Comparison of ENCODE assay signal across 1 cellular context in the genomic region with DNA sequence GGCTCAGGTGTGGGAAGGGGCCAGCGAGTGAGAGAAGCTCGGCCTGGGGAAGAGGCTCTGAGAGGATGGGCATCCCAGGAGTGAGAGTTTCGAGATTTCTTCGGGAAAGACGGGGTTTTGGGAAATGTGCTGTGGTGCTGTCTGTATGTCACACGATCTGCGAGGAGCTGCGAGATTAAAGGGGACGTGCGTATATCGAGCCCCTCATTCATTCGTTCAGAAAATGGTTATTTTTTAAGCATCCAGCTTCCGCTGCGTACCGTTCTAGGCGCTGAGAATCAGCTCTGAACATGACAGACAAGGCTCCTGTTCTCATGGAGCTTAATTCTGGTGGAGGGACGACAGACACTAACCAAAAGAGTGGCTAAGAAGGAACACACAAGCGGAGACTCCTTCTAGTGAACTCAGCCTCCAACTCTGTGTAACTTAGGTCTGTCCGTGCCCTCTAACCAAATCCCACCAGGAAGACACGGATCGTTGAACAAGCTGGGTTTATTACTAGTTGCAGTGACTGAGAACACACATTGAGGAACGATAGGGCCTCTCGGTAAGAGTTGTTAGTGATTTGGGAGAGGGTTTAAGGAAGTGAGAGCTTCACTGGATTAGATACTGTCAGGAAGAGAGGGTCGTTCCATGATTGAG.
TF ChIP-seq lines count a peak whose summit lies in the region.

No MANE protein-coding gene starts in this region.

TF ChIP-seq in HepG2, 621 proteins besides CTCF, POLR2A, EP300 and RAD21 (continued from another document and continues in another):
- no peak for TF ChIP-seq YY1 (IDR thresholded peaks at IDR 0.05; ENCODE audit: insufficient read depth, insufficient replicate concordance, low read depth, low read length)
- TF ChIP-seq, protein P1, sequence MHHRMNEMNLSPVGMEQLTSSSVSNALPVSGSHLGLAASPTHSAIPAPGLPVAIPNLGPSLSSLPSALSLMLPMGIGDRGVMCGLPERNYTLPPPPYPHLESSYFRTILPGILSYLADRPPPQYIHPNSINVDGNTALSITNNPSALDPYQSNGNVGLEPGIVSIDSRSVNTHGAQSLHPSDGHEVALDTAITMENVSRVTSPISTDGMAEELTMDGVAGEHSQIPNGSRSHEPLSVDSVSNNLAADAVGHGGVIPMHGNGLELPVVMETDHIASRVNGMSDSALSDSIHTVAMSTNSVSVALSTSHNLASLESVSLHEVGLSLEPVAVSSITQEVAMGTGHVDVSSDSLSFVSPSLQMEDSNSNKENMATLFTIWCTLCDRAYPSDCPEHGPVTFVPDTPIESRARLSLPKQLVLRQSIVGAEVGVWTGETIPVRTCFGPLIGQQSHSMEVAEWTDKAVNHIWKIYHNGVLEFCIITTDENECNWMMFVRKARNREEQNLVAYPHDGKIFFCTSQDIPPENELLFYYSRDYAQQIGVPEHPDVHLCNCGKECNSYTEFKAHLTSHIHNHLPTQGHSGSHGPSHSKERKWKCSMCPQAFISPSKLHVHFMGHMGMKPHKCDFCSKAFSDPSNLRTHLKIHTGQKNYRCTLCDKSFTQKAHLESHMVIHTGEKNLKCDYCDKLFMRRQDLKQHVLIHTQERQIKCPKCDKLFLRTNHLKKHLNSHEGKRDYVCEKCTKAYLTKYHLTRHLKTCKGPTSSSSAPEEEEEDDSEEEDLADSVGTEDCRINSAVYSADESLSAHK (CRISPR knock-in tag; IDR thresholded peaks at IDR 0.05; ENCODE audit: borderline replicate concordance), result no peak
- no peak for TF ChIP-seq REL (CRISPR knock-in tag; conservative IDR thresholded peaks at IDR 0.05)
- TF ChIP-seq ZMYM2 (CRISPR knock-in tag; IDR thresholded peaks at IDR 0.05), result peak; percentile 24; the same call in 1 of the 2 replicates
- 0 out of 2 replicates have a peak, but pooled peaks have one; percentile 70 for TF ChIP-seq NRL (CRISPR knock-in tag; IDR thresholded peaks at IDR 0.05; ENCODE audit: borderline replicate concordance)
- no peak for TF ChIP-seq ZSCAN20 (CRISPR knock-in tag; IDR thresholded peaks at IDR 0.05; ENCODE audit: borderline replicate concordance)
- TF ChIP-seq ZMAT3 (CRISPR knock-in tag; conservative IDR thresholded peaks at IDR 0.05), result 0 out of 2 replicates have a peak, but pooled peaks have one; percentile 2
- no peak for TF ChIP-seq RBAK (CRISPR knock-in tag; IDR thresholded peaks at IDR 0.05)
- no peak for TF ChIP-seq ZNF296 (CRISPR knock-in tag; conservative IDR thresholded peaks at IDR 0.05)
- TF ChIP-seq KMT2A (CRISPR knock-in tag; IDR thresholded peaks at IDR 0.05), result no peak
- no peak for TF ChIP-seq NFYC (CRISPR knock-in tag; IDR thresholded peaks at IDR 0.05)
- no peak for TF ChIP-seq ZNF747 (CRISPR knock-in tag; IDR thresholded peaks at IDR 0.05; ENCODE audit: borderline replicate concordance)
- no peak for TF ChIP-seq GLI4 (CRISPR knock-in tag; IDR thresholded peaks at IDR 0.05; ENCODE audit: borderline replicate concordance)
- TF ChIP-seq RCOR2 (CRISPR knock-in tag; IDR thresholded peaks at IDR 0.05), result no peak
- TF ChIP-seq HNRNPLL (IDR thresholded peaks at IDR 0.05; ENCODE audit: low read depth, low read length, poor library complexity, severe bottlenecking), result no peak
- no peak for TF ChIP-seq CREM (IDR thresholded peaks at IDR 0.05)
- TF ChIP-seq CREM (CRISPR knock-in tag; IDR thresholded peaks at IDR 0.05), result no peak
- no peak for TF ChIP-seq ZNF33B (CRISPR knock-in tag; IDR thresholded peaks at IDR 0.05)
- peak; percentile 6; the same call in 1 of the 2 replicates for TF ChIP-seq ZNF501 (CRISPR knock-in tag; IDR thresholded peaks at IDR 0.05)
- no peak for TF ChIP-seq ZNF709 (CRISPR knock-in tag; IDR thresholded peaks at IDR 0.05)
- TF ChIP-seq, protein P2, sequence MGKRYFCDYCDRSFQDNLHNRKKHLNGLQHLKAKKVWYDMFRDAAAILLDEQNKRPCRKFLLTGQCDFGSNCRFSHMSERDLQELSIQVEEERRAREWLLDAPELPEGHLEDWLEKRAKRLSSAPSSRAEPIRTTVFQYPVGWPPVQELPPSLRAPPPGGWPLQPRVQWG (CRISPR knock-in tag; IDR thresholded peaks at IDR 0.05; ENCODE audit: borderline replicate concordance, low read depth), result no peak
- TF ChIP-seq NFATC3 (CRISPR knock-in tag; IDR thresholded peaks at IDR 0.05), result 0 out of 2 replicates have a peak, but pooled peaks have one; percentile 1
- TF ChIP-seq CENPT (CRISPR knock-in tag; IDR thresholded peaks at IDR 0.05; ENCODE audit: low read depth), result no peak
- peak; percentile 84; the same call in 1 of the 2 replicates for TF ChIP-seq NAIF1 (CRISPR knock-in tag; IDR thresholded peaks at IDR 0.05; ENCODE audit: borderline replicate concordance)
- TF ChIP-seq ZNF552 (CRISPR knock-in tag; IDR thresholded peaks at IDR 0.05; ENCODE audit: borderline replicate concordance), result 0 out of 2 replicates have a peak, but pooled peaks have one; percentile 22
- TF ChIP-seq, protein P3, sequence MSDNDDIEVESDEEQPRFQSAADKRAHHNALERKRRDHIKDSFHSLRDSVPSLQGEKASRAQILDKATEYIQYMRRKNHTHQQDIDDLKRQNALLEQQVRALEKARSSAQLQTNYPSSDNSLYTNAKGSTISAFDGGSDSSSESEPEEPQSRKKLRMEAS (IDR thresholded peaks at IDR 0.05), result no peak
- TF ChIP-seq AKAP8 (CRISPR knock-in tag; IDR thresholded peaks at IDR 0.05), result no peak
- no peak for TF ChIP-seq YEATS4 (CRISPR knock-in tag; IDR thresholded peaks at IDR 0.05; ENCODE audit: borderline replicate concordance)
- no peak for TF ChIP-seq NR1H2 (CRISPR knock-in tag; IDR thresholded peaks at IDR 0.05; ENCODE audit: borderline replicate concordance, low read depth)
- TF ChIP-seq, protein P4, sequence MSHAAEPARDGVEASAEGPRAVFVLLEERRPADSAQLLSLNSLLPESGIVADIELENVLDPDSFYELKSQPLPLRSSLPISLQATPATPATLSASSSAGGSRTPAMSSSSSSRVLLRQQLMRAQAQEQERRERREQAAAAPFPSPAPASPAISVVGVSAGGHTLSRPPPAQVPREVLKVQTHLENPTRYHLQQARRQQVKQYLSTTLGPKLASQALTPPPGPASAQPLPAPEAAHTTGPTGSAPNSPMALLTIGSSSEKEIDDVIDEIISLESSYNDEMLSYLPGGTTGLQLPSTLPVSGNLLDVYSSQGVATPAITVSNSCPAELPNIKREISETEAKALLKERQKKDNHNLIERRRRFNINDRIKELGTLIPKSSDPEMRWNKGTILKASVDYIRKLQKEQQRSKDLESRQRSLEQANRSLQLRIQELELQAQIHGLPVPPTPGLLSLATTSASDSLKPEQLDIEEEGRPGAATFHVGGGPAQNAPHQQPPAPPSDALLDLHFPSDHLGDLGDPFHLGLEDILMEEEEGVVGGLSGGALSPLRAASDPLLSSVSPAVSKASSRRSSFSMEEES (CRISPR knock-in tag; IDR thresholded peaks at IDR 0.05), result no peak
- TF ChIP-seq ZSCAN29 (CRISPR knock-in tag; conservative IDR thresholded peaks at IDR 0.05), result peak; percentile 22; the same call in 1 of the 2 replicates
- TF ChIP-seq, protein P5, sequence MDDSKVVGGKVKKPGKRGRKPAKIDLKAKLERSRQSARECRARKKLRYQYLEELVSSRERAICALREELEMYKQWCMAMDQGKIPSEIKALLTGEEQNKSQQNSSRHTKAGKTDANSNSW (CRISPR knock-in tag; IDR thresholded peaks at IDR 0.05; ENCODE audit: borderline replicate concordance), result no peak
- no peak for TF ChIP-seq TBL1XR1 (IDR thresholded peaks at IDR 0.05; ENCODE audit: borderline replicate concordance, low read length, partially characterized antibody)
- TF ChIP-seq, protein P6, sequence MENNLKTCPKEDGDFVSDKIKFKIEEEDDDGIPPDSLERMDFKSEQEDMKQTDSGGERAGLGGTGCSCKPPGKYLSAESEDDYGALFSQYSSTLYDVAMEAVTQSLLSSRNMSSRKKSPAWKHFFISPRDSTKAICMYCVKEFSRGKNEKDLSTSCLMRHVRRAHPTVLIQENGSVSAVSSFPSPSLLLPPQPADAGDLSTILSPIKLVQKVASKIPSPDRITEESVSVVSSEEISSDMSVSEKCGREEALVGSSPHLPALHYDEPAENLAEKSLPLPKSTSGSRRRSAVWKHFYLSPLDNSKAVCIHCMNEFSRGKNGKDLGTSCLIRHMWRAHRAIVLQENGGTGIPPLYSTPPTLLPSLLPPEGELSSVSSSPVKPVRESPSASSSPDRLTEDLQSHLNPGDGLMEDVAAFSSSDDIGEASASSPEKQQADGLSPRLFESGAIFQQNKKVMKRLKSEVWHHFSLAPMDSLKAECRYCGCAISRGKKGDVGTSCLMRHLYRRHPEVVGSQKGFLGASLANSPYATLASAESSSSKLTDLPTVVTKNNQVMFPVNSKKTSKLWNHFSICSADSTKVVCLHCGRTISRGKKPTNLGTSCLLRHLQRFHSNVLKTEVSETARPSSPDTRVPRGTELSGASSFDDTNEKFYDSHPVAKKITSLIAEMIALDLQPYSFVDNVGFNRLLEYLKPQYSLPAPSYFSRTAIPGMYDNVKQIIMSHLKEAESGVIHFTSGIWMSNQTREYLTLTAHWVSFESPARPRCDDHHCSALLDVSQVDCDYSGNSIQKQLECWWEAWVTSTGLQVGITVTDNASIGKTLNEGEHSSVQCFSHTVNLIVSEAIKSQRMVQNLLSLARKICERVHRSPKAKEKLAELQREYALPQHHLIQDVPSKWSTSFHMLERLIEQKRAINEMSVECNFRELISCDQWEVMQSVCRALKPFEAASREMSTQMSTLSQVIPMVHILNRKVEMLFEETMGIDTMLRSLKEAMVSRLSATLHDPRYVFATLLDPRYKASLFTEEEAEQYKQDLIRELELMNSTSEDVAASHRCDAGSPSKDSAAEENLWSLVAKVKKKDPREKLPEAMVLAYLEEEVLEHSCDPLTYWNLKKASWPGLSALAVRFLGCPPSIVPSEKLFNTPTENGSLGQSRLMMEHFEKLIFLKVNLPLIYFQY (CRISPR knock-in tag; IDR thresholded peaks at IDR 0.05; ENCODE audit: borderline replicate concordance), result no peak
- TF ChIP-seq SP5 (CRISPR knock-in tag; IDR thresholded peaks at IDR 0.05; ENCODE audit: borderline replicate concordance, low read depth), result no peak
- TF ChIP-seq, protein P7, sequence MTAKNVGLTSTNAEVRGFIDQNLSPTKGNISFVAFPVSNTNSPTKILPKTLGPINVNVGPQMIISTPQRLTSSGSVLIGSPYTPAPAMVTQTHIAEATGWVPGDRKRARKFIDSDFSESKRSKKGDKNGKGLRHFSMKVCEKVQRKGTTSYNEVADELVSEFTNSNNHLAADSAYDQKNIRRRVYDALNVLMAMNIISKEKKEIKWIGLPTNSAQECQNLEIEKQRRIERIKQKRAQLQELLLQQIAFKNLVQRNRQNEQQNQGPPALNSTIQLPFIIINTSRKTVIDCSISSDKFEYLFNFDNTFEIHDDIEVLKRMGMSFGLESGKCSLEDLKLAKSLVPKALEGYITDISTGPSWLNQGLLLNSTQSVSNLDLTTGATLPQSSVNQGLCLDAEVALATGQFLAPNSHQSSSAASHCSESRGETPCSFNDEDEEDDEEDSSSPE (CRISPR knock-in tag; IDR thresholded peaks at IDR 0.05), result no peak
- TF ChIP-seq ERF (CRISPR knock-in tag; IDR thresholded peaks at IDR 0.05), result 0 out of 2 replicates have a peak, but pooled peaks have one; percentile 13
- no peak; the same call in 1 of the 2 replicates for TF ChIP-seq ATF7-NPFF (CRISPR knock-in tag; IDR thresholded peaks at IDR 0.05; ENCODE audit: low read depth)
- TF ChIP-seq, protein P8, sequence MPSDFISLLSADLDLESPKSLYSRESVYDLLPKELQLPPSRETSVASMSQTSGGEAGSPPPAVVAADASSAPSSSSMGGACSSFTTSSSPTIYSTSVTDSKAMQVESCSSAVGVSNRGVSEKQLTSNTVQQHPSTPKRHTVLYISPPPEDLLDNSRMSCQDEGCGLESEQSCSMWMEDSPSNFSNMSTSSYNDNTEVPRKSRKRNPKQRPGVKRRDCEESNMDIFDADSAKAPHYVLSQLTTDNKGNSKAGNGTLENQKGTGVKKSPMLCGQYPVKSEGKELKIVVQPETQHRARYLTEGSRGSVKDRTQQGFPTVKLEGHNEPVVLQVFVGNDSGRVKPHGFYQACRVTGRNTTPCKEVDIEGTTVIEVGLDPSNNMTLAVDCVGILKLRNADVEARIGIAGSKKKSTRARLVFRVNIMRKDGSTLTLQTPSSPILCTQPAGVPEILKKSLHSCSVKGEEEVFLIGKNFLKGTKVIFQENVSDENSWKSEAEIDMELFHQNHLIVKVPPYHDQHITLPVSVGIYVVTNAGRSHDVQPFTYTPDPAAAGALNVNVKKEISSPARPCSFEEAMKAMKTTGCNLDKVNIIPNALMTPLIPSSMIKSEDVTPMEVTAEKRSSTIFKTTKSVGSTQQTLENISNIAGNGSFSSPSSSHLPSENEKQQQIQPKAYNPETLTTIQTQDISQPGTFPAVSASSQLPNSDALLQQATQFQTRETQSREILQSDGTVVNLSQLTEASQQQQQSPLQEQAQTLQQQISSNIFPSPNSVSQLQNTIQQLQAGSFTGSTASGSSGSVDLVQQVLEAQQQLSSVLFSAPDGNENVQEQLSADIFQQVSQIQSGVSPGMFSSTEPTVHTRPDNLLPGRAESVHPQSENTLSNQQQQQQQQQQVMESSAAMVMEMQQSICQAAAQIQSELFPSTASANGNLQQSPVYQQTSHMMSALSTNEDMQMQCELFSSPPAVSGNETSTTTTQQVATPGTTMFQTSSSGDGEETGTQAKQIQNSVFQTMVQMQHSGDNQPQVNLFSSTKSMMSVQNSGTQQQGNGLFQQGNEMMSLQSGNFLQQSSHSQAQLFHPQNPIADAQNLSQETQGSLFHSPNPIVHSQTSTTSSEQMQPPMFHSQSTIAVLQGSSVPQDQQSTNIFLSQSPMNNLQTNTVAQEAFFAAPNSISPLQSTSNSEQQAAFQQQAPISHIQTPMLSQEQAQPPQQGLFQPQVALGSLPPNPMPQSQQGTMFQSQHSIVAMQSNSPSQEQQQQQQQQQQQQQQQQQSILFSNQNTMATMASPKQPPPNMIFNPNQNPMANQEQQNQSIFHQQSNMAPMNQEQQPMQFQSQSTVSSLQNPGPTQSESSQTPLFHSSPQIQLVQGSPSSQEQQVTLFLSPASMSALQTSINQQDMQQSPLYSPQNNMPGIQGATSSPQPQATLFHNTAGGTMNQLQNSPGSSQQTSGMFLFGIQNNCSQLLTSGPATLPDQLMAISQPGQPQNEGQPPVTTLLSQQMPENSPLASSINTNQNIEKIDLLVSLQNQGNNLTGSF (CRISPR knock-in tag; IDR thresholded peaks at IDR 0.05), result no peak
- no peak for TF ChIP-seq MATR3 (CRISPR knock-in tag; IDR thresholded peaks at IDR 0.05)
- TF ChIP-seq, protein P9, sequence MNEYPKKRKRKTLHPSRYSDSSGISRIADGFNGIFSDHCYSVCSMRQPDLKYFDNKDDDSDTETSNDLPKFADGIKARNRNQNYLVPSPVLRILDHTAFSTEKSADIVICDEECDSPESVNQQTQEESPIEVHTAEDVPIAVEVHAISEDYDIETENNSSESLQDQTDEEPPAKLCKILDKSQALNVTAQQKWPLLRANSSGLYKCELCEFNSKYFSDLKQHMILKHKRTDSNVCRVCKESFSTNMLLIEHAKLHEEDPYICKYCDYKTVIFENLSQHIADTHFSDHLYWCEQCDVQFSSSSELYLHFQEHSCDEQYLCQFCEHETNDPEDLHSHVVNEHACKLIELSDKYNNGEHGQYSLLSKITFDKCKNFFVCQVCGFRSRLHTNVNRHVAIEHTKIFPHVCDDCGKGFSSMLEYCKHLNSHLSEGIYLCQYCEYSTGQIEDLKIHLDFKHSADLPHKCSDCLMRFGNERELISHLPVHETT (CRISPR knock-in tag; conservative IDR thresholded peaks at IDR 0.05), result no peak
- TF ChIP-seq TCF12 (IDR thresholded peaks at IDR 0.05), result no peak
- TF ChIP-seq TCF12 (CRISPR knock-in tag; IDR thresholded peaks at IDR 0.05), result 0 out of 2 replicates have a peak, but pooled peaks have one; percentile 1
- no peak for TF ChIP-seq SMC3 (IDR thresholded peaks at IDR 0.05; ENCODE audit: low read length)
- TF ChIP-seq KLF16 (CRISPR knock-in tag; IDR thresholded peaks at IDR 0.05), result peak in 1 of 2 experiments; percentile 6; a peak in 1 of 4 replicates
